In genomic region chr13:32587774-32588165, GRCh38 we compare ENCODE assay signal across 8 cellular contexts. TPM values are rescaled to one million over a fixed set of nuclear protein-coding genes. Genes with fewer than 3 reads are reported as not detected.
DNase-seq lines count a peak whose midpoint lies in the region; ATAC-seq, FAIRE-seq and TF ChIP-seq lines count a peak whose summit lies in the region.

No MANE protein-coding gene starts in this region.

- no peak overlapping the region for H2AFZ ChIP-seq in Loucy (ENCODE audit: low read length)

- peaks cover 57% of the 10 kb centered on the region for H3K79me2 ChIP-seq in Loucy (ENCODE audit: insufficient read depth, low read length)

- H3K9ac ChIP-seq in Loucy (ENCODE audit: low read depth, low read length, poor library complexity, severe bottlenecking), result peak overlapping the region; percentile 80
- H3K9ac ChIP-seq in kidney (ENCODE audit: low read length in 2 of 2), result peak overlapping the region; percentile 88 to 96

- H3K27ac ChIP-seq in kidney (ENCODE audit: low read depth in 2 of 2, low read length in 2 of 2), result peak overlapping the region; percentile 88 to 97

- H3K4me3 ChIP-seq in Loucy (ENCODE audit: low read length, poor library complexity, severe bottlenecking) (peak overlapping the region; percentile 82), kidney (ENCODE audit: low read length in 2 of 2) (peak overlapping the region; percentile 95 to 96)

- H3K9me3 ChIP-seq in Loucy (ENCODE audit: insufficient read depth, low read depth, low read length) (no peaks in the 10 kb centered on the region), kidney (ENCODE audit: control insufficient read depth in 1 of 2, low read length in 2 of 2) (no peaks in the 10 kb centered on the region)

- H3K4me2 ChIP-seq in Loucy (ENCODE audit: low read depth, low read length, poor library complexity, severe bottlenecking), result peak overlapping the region; percentile 87

- H3K4me1 ChIP-seq in Loucy (ENCODE audit: insufficient read depth, low read length, poor library complexity, severe bottlenecking) (peaks cover 48% of the 10 kb centered on the region), kidney (ENCODE audit: control insufficient read depth in 1 of 2, insufficient read depth in 1 of 2, low read depth in 1 of 2, low read length in 2 of 2) (peaks cover 4 to 11% of the 10 kb centered on the region in 2 donors)

- H3K9me2 ChIP-seq in Loucy (replicated peaks; ENCODE audit: low read depth, low read length), result no peaks in the 10 kb centered on the region

- FAIRE-seq in kidney (lab: Jason Lieb, UNC), result no peak

- peaks cover 49% of the 10 kb centered on the region for H4K20me1 ChIP-seq in Loucy (ENCODE audit: insufficient read depth, low read length, poor library complexity, severe bottlenecking)

- no peaks in the 10 kb centered on the region for H3K36me3 ChIP-seq in Loucy (ENCODE audit: insufficient read depth, low read length)
- H3K36me3 ChIP-seq in kidney (ENCODE audit: control insufficient read depth in 1 of 2, insufficient read depth in 2 of 2, low read length in 2 of 2), result no peaks in the 10 kb centered on the region

- no peaks in the 10 kb centered on the region for H3K27me3 ChIP-seq in Loucy (ENCODE audit: insufficient read depth, low read length, poor library complexity, severe bottlenecking)

- DNase-seq in ELR (ENCODE audit: low read depth), result peak; percentile 31
- peak; percentile 67 for DNase-seq in amniotic epithelial cell (ENCODE audit: low read depth)
- DNase-seq in kidney, result no peak
- peak; percentile 32 for DNase-seq in superior temporal gyrus (ENCODE audit: extremely low spot score)
- no peak for DNase-seq in activated CD4-positive, CD25-positive, alpha-beta regulatory T cell treated with anti-CD3 and anti-CD28 coated beads, Interleukin-2, amount 50 U/mL, for 72 hours

- intact Hi-C loops in kidney (cut with DNase I), result loop anchor here (10.0 kb wide), 1 partner anchor 47 kb away; no protein-coding TSS in a partner anchor

- H3F3A ChIP-seq in Loucy (ENCODE audit: low read depth), result no peaks in the 10 kb centered on the region

- ATAC-seq in GM18873 (IDR thresholded peaks at IDR 0.05; ENCODE audit: low FRiP score, unreplicated experiment) (no peak), GM19328 (IDR thresholded peaks at IDR 0.05; ENCODE audit: unreplicated experiment) (no peak)

- no peak for TF ChIP-seq CTCF in Loucy (conservative IDR thresholded peaks at IDR 0.05; ENCODE audit: low read length)
- TF ChIP-seq CTCF in kidney (IDR thresholded peaks at IDR 0.05; ENCODE audit: borderline replicate concordance, extremely low read depth, insufficient read depth), result no peak

RNA-seq across cellular contexts. Expression of gene PDS5B, which starts 1.5 kb away (rescaled TPM):
- 41.2 TPM for total RNA-seq in kidney
- polyA plus RNA-seq in kidney (ENCODE audit: insufficient read depth, low read depth, low replicate concordance), result 6.9 TPM

RNA-seq across cellular contexts. Expression of gene N4BP2L2, which starts 49.2 kb away (rescaled TPM):
- 165 TPM for total RNA-seq in kidney
- polyA plus RNA-seq in kidney (ENCODE audit: insufficient read depth, low read depth, low replicate concordance), result 71.3 TPM

Comparison
In these comparisons a context has a peak if more than half of its experiments do, and no peak if none do; other contexts are left out.
1. DNase-seq: peak in ELR (single experiment), amniotic epithelial cell (single experiment) and superior temporal gyrus (single experiment); none in kidney (single experiment) and activated CD4-positive, CD25-positive, alpha-beta regulatory T cell treated with anti-CD3 and anti-CD28 coated beads, Interleukin-2, amount 50 U/mL, for 72 hours (single experiment).